In genomic region chr1:96966536-96967138, GRCh38 we compare ENCODE assay signal across 8 cellular contexts.
A peak's percentile ranks its signal among the peaks of the same experiment; 100 is the strongest.
DNase-seq lines count a peak whose midpoint lies in the region; ATAC-seq, FAIRE-seq and TF ChIP-seq lines count a peak whose summit lies in the region.

No MANE protein-coding gene starts in this region.

- peak overlapping the region; percentile 23 for H3K4me3 ChIP-seq in choroid plexus epithelial cell (ENCODE audit: low read depth, low read length)
- no peak overlapping the region for H3K4me3 ChIP-seq in HepG2 (replicated peaks in 1 of 3; ENCODE audit: insufficient read depth in 1 of 3, low read depth in 2 of 3, low read length in 3 of 3)

- in situ Hi-C loops in HepG2 (cut with HindIII; ENCODE audit: extremely low pct_ligation_motif_present, low pct_unique_long_range_greater_than_20kb): loop anchor here (10.0 kb wide), 1 partner anchor 1088 kb away; no protein-coding TSS in a partner anchor

- H3K27ac ChIP-seq in HepG2 (ENCODE audit: extremely low read length, insufficient read depth, low read length): no peak overlapping the region

- no peak for TF ChIP-seq RAD21 in HepG2 (CRISPR knock-in tag; IDR thresholded peaks at IDR 0.05)

- POLR2A ChIA-PET in HepG2 (lab: Yijun Ruan, JAX): no interaction called here

- DNase-seq in Ammon's horn (ENCODE audit: low spot score) (peak; percentile 88), NCI-H2227 (lab: John Stamatoyannopoulos, UW; ENCODE audit: unreplicated experiment) (peak; percentile 86), choroid plexus epithelial cell (ENCODE audit: low read depth) (peak; percentile 93), HepG2 (ENCODE audit: low spot score) (peak; percentile 35)
- peak; percentile 57 to 64 for DNase-seq in activated CD4-positive, alpha-beta T cell treated with anti-CD3 and anti-CD28 coated beads for 24 hours (ENCODE audit: low read depth in 2 of 2)
- peak; percentile 24 to 59 (median 45) for DNase-seq in stimulated activated CD4-positive, alpha-beta T cell treated with anti-CD3 and anti-CD28 coated beads, TNF-alpha, amount 100 ng/mL, for 1 hour (ENCODE audit: low read depth in 3 of 3, low spot score in 1 of 3)

- TF ChIP-seq CTCF in choroid plexus epithelial cell (conservative IDR thresholded peaks at IDR 0.05; ENCODE audit: low read depth, low read length) (peak; percentile 98), HepG2 (CRISPR knock-in tag; IDR thresholded peaks at IDR 0.05) (peak; percentile 75)

- TF ChIP-seq POLR2A in HepG2 (IDR thresholded peaks at IDR 0.05; ENCODE audit: insufficient read depth in 1 of 2, low read depth in 2 of 2, low read length in 2 of 2): no peak

- TF ChIP-seq EP300 in HepG2 (IDR thresholded peaks at IDR 0.05; ENCODE audit: low read depth in 2 of 2, low read length in 2 of 2) (no peak), HepG2 (CRISPR knock-in tag; IDR thresholded peaks at IDR 0.05; ENCODE audit: borderline replicate concordance) (no peak)

- H3K9me3 ChIP-seq in HepG2 (ENCODE audit: low read length): no peaks in the 10 kb centered on the region

- H3K79me2 ChIP-seq in HepG2 (ENCODE audit: insufficient read depth, low read length): no peaks in the 10 kb centered on the region

- ATAC-seq in GM18868 (IDR thresholded peaks at IDR 0.05; ENCODE audit: unreplicated experiment): peak; percentile 94
- peak; percentile 81 for ATAC-seq in HG03103 (IDR thresholded peaks at IDR 0.05; ENCODE audit: low read depth, unreplicated experiment)
- ATAC-seq in HepG2: peak; percentile 90

- CTCF ChIA-PET in HepG2 (lab: Yijun Ruan, JAX; ENCODE audit: low intra/inter-chr PET ratio, low total read pairs): interaction anchor here (1.2 to 2.4 kb wide), 3 partner anchors 1084 to 1502 kb away, joined by 5 to 15 read pairs (median 8); no protein-coding TSS in a partner anchor

- 25% methylated on average over 15 of the region's 15 CpGs for WGBS in HepG2 (ENCODE audit: low lambda C conversion rate)

- no peaks in the 10 kb centered on the region for H4K20me1 ChIP-seq in HepG2 (ENCODE audit: insufficient read depth, low read length)

- no peak overlapping the region for H3K9ac ChIP-seq in HepG2 (ENCODE audit: insufficient read depth, low read depth, low read length)

- intact Hi-C loops in HepG2 (cut with micrococcal nuclease; ENCODE audit: unreplicated experiment): loop anchor here (1.0 kb wide), 1 partner anchor 854 kb away; no protein-coding TSS in a partner anchor

- H3K4me2 ChIP-seq in HepG2 (ENCODE audit: low read depth, low read length): peak overlapping the region; percentile 18; the same call in 1 of the 2 replicates

- no peaks in the 10 kb centered on the region for H3K36me3 ChIP-seq in HepG2 (replicated peaks in 1 of 2; ENCODE audit: control insufficient read depth in 1 of 2, insufficient read depth in 2 of 2, low read length in 2 of 2)

- FAIRE-seq in HepG2 (lab: Jason Lieb, UNC): peak; percentile 57

- H2AFZ ChIP-seq in HepG2 (ENCODE audit: low read length): no peak overlapping the region

- H3K4me1 ChIP-seq in HepG2 (ENCODE audit: insufficient read depth, low read length): no peaks in the 10 kb centered on the region

- no TSS peak for BruUV-seq in HepG2 (replicated peaks; lab: Mats Ljungman, UMichigan)

- H3K27me3 ChIP-seq in HepG2 (ENCODE audit: control insufficient read depth in 1 of 2, insufficient read depth in 2 of 2, low read length in 2 of 2): no peaks in the 10 kb centered on the region

TF ChIP-seq in HepG2, 621 proteins besides CTCF, POLR2A, EP300 and RAD21:
- TF ChIP-seq, protein P1, sequence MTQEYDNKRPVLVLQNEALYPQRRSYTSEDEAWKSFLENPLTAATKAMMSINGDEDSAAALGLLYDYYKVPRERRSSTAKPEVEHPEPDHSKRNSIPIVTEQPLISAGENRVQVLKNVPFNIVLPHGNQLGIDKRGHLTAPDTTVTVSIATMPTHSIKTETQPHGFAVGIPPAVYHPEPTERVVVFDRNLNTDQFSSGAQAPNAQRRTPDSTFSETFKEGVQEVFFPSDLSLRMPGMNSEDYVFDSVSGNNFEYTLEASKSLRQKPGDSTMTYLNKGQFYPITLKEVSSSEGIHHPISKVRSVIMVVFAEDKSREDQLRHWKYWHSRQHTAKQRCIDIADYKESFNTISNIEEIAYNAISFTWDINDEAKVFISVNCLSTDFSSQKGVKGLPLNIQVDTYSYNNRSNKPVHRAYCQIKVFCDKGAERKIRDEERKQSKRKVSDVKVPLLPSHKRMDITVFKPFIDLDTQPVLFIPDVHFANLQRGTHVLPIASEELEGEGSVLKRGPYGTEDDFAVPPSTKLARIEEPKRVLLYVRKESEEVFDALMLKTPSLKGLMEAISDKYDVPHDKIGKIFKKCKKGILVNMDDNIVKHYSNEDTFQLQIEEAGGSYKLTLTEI (CRISPR knock-in tag; conservative IDR thresholded peaks at IDR 0.05): no peak
- peak; percentile 65 for TF ChIP-seq SMC3 (IDR thresholded peaks at IDR 0.05; ENCODE audit: low read length)
- TF ChIP-seq, protein P2, sequence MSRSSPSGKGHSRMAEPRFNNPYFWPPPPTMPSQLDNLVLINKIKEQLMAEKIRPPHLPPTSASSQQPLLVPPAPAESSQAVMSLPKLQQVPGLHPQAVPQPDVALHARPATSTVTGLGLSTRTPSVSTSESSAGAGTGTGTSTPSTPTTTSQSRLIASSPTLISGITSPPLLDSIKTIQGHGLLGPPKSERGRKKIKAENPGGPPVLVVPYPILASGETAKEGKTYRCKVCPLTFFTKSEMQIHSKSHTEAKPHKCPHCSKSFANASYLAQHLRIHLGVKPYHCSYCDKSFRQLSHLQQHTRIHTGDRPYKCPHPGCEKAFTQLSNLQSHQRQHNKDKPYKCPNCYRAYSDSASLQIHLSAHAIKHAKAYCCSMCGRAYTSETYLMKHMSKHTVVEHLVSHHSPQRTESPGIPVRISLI (CRISPR knock-in tag; IDR thresholded peaks at IDR 0.05; ENCODE audit: borderline replicate concordance): peak; percentile 64; the same call in 1 of the 2 replicates
- TF ChIP-seq BORCS8-MEF2B (CRISPR knock-in tag; IDR thresholded peaks at IDR 0.05): no peak
- TF ChIP-seq, protein P3, sequence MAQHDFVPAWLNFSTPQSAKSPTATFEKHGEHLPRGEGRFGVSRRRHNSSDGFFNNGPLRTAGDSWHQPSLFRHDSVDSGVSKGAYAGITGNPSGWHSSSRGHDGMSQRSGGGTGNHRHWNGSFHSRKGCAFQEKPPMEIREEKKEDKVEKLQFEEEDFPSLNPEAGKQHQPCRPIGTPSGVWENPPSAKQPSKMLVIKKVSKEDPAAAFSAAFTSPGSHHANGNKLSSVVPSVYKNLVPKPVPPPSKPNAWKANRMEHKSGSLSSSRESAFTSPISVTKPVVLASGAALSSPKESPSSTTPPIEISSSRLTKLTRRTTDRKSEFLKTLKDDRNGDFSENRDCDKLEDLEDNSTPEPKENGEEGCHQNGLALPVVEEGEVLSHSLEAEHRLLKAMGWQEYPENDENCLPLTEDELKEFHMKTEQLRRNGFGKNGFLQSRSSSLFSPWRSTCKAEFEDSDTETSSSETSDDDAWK (CRISPR knock-in tag; IDR thresholded peaks at IDR 0.05): no peak
- TF ChIP-seq TEAD3 (CRISPR knock-in tag; optimal IDR thresholded peaks at IDR 0.05; ENCODE audit: borderline replicate concordance): peak; percentile 44
- TF ChIP-seq MEIS2 (CRISPR knock-in tag; IDR thresholded peaks at IDR 0.05): no peak
- TF ChIP-seq SIN3B (IDR thresholded peaks at IDR 0.05; ENCODE audit: low read length): no peak
- no peak for TF ChIP-seq HNRNPUL1 (IDR thresholded peaks at IDR 0.05; ENCODE audit: low read depth, low read length)
- TF ChIP-seq PHB2 (IDR thresholded peaks at IDR 0.05; ENCODE audit: partially characterized antibody): no peak
- no peak for TF ChIP-seq ZNF569 (CRISPR knock-in tag; IDR thresholded peaks at IDR 0.05; ENCODE audit: borderline replicate concordance)
- TF ChIP-seq ZNF563 (CRISPR knock-in tag; IDR thresholded peaks at IDR 0.05): no peak
- TF ChIP-seq STAG1 (CRISPR knock-in tag; IDR thresholded peaks at IDR 0.05): peak; percentile 70
- TF ChIP-seq ZNF616 (CRISPR knock-in tag; IDR thresholded peaks at IDR 0.05; ENCODE audit: low read depth): no peak

Comparison
In these comparisons a context has a peak if more than half of its experiments do, and no peak if none do; other contexts are left out.
1. DNase-seq: peak in every context shown above with its lines; median percentile 93 in choroid plexus epithelial cell; 88 in Ammon's horn; 86 in NCI-H2227; 60 in activated CD4-positive, alpha-beta T cell treated with anti-CD3 and anti-CD28 coated beads for 24 hours; 45 in stimulated activated CD4-positive, alpha-beta T cell treated with anti-CD3 and anti-CD28 coated beads, TNF-alpha, amount 100 ng/mL, for 1 hour; 35 in HepG2.